Comparison of ENCODE assay signal across 18 cellular contexts in genomic region chr9:3865373-3865772, GRCh38.
DNase-seq lines count a peak whose midpoint lies in the region; ATAC-seq and TF ChIP-seq lines count a peak whose summit lies in the region.
"Had no signal": no experiment of that assay in that cellular context is flagged by ENCODE, and none has a peak within 500 bp of the region (broad histone marks: within the 10 kb centered on the region; RNA-seq: fewer than 3 reads in every experiment).

No MANE protein-coding gene starts in this region.

- H3K4me3 ChIP-seq in epithelial cell of esophagus (ENCODE audit: low read length), result no peak overlapping the region
- H3K4me3 ChIP-seq: HAP-1, upper lobe of left lung had no signal

- no peak for ATAC-seq in GM19324 (IDR thresholded peaks at IDR 0.05; ENCODE audit: low FRiP score, unreplicated experiment)
- ATAC-seq: activated naive CD8-positive, alpha-beta T cell treated with anti-CD3 and anti-CD28 coated beads, Interleukin-2, amount 50 U/mL, for 24 hours; effector memory CD8-positive, alpha-beta T cell had no signal

- no peak for TF ChIP-seq CTCF in epithelial cell of esophagus (IDR thresholded peaks at IDR 0.05; ENCODE audit: insufficient read depth, low read depth, low read length, missing control alignments)

- DNase-seq in ELR (ENCODE audit: low read depth) (peak; percentile 73), RKO (ENCODE audit: low spot score) (peak; percentile 34), epithelial cell of esophagus (ENCODE audit: low read depth) (peak; percentile 77), pulmonary artery endothelial cell (ENCODE audit: low read depth, low spot score) (peak; percentile 15), ureter (ENCODE audit: low spot score) (no peak), NCI-H2029 treated with DMSO at 0.1 percent for 48 hours (lab: John Stamatoyannopoulos, UW) (no peak)
- DNase-seq in activated naive CD4-positive, alpha-beta T cell (lab: John Stamatoyannopoulos, UW), result no peak
- DNase-seq: activated B cell treated with CpG ODN at 0.5 μM for 24 hours; activated naive CD8-positive, alpha-beta T cell treated with anti-CD3 and anti-CD28 coated beads, Interleukin-2, amount 50 U/mL, for 24 hours; cerebellar nuclear complex; effector memory CD8-positive, alpha-beta T cell; EL; NCI-H524; retina; SIG-M5; upper lobe of left lung had no signal

Comparison
In these comparisons a context has a peak if more than half of its experiments do, and no peak if none do; other contexts are left out.
1. DNase-seq: peak in ELR (single experiment), RKO (single experiment), epithelial cell of esophagus (single experiment) and pulmonary artery endothelial cell (single experiment); none in ureter (single experiment), NCI-H2029 treated with DMSO at 0.1 percent for 48 hours (single experiment) and activated naive CD4-positive, alpha-beta T cell (0 of 4).